ENCODE assay signal across 10 cellular contexts in the genomic region with DNA sequence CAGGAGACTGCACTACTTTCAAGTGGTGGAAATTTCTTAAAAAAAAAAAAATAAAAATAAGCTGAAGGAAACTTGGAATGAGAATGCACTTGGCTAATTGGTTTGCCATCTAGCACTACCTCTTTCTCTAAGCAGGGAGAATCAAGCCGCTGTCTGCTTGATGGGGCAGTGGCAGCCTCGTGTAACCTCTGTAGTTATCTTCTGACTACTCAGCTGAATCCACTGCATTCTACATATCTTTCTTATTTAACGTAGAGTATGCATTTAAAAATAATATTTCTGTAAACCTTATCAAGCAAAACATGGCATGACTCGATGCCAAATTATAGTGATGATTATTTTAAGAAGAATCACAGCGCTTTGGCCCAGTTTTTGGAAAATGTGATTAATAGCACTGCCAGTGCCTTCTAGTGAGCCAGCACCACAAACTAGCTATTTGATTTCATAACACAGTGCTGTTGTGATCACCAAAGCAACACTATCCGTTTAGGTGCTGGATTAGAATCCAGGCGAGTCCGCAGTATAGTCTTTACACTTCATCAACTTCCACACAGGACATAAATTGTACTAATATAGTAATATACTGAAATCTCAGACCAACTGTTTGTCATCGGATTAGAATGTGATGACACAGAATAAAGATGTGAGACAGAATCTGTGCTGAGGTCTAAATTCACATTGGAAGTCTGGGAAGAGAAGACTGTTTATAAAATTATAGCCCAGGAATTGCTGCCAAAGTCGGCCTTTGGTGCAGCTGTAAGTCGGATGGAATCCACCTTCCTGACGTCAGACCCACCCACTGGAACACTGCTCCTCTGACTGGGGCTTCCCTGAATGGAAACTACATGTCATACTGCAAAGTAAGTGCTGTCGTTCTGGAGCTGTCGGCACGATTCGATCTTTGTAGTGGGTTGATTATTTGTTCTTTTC.
DNase-seq lines count a peak whose midpoint lies in the region; TF ChIP-seq lines count a peak whose summit lies in the region.
"Had no signal": no experiment of that assay in that cellular context is flagged by ENCODE, and none has a peak within 500 bp of the region (broad histone marks: within the 10 kb centered on the region; RNA-seq: fewer than 3 reads in every experiment).

No MANE protein-coding gene starts in this region.

- no peak overlapping the region for H3K4me3 Mint-ChIP-seq in T-helper 2 cell treated with Interferon-gamma antibody and Interleukin-4, amounts not matched to agents 5 μg/mL and 100 μg/mL, for 36 hours

- H3K27ac Mint-ChIP-seq in T-helper 2 cell treated with Interferon-gamma antibody and Interleukin-4, amounts not matched to agents 5 μg/mL and 100 μg/mL, for 36 hours, result no peak overlapping the region

- H3K36me3 ChIP-seq in ACC112 (ENCODE audit: insufficient read depth, low read length), result no peaks in the 10 kb centered on the region
- H3K36me3 ChIP-seq: BLaER1 treated with 17β-estradiol and CSF1 and Interleukin-3, amounts not matched to agents 10 nM and 100 nM had no signal

- H3K27me3 Mint-ChIP-seq in T-helper 2 cell treated with Interferon-gamma antibody and Interleukin-4, amounts not matched to agents 5 μg/mL and 100 μg/mL, for 36 hours (ENCODE audit: low read depth), result no peaks in the 10 kb centered on the region

- peak overlapping the region; percentile 100 for H3K27ac ChIP-seq in ACC112 (ENCODE audit: low read depth, low read length)
- H3K27ac ChIP-seq: BLaER1 treated with 17β-estradiol and CSF1 and Interleukin-3, amounts not matched to agents 10 nM and 100 nM had no signal

- H3K27me3 ChIP-seq in ACC112 (ENCODE audit: insufficient read depth, low read length), result no peaks in the 10 kb centered on the region
- H3K27me3 ChIP-seq: BLaER1 treated with 17β-estradiol and CSF1 and Interleukin-3, amounts not matched to agents 10 nM and 100 nM had no signal

- peak overlapping the region; percentile 23 for H2AFZ ChIP-seq in ACC112 (ENCODE audit: low read length, unreplicated experiment)

- no peak for TF ChIP-seq CTCF in epithelial cell of proximal tubule (conservative IDR thresholded peaks at IDR 0.05; ENCODE audit: low read depth, low read length)

- H3K79me2 ChIP-seq in ACC112 (ENCODE audit: control insufficient read depth, insufficient read depth, low read length, unreplicated experiment), result no peaks in the 10 kb centered on the region

- H3K4me3 ChIP-seq in ACC112 (ENCODE audit: low read depth, low read length) (peak overlapping the region; percentile 76), epithelial cell of proximal tubule (ENCODE audit: low read depth, low read length) (no peak overlapping the region)
- H3K4me3 ChIP-seq: BLaER1 treated with 17β-estradiol and CSF1 and Interleukin-3, amounts not matched to agents 10 nM and 100 nM had no signal

- no peaks in the 10 kb centered on the region for H3K36me3 Mint-ChIP-seq in T-helper 2 cell treated with Interferon-gamma antibody and Interleukin-4, amounts not matched to agents 5 μg/mL and 100 μg/mL, for 36 hours (ENCODE audit: low read depth)

- H3K9me3 Mint-ChIP-seq in T-helper 2 cell treated with Interferon-gamma antibody and Interleukin-4, amounts not matched to agents 5 μg/mL and 100 μg/mL, for 36 hours, result no peaks in the 10 kb centered on the region

- peaks cover 41% of the 10 kb centered on the region for H3K4me1 ChIP-seq in ACC112 (ENCODE audit: control insufficient read depth, insufficient read depth, low read length, unreplicated experiment)
- H3K4me1 ChIP-seq: BLaER1 treated with 17β-estradiol and CSF1 and Interleukin-3, amounts not matched to agents 10 nM and 100 nM had no signal

- H3K4me1 Mint-ChIP-seq in T-helper 2 cell treated with Interferon-gamma antibody and Interleukin-4, amounts not matched to agents 5 μg/mL and 100 μg/mL, for 36 hours (ENCODE audit: low read depth), result no peaks in the 10 kb centered on the region

- DNase-seq in NCI-H446 treated with DMSO at 0.1 percent for 48 hours (lab: John Stamatoyannopoulos, UW) (peak; percentile 70), epithelial cell of proximal tubule (ENCODE audit: low read depth) (peak; percentile 86), mucosa of gallbladder (ENCODE audit: low spot score) (peak; percentile 84), T-helper 9 cell (no peak)
- DNase-seq in T-helper 2 cell treated with Interferon-gamma antibody and Interleukin-4, amounts not matched to agents 5 μg/mL and 100 μg/mL, for 36 hours (ENCODE audit: low spot score), result no peak
- no peak for DNase-seq in stimulated activated CD4-positive, alpha-beta T cell treated with anti-CD3 and anti-CD28 coated beads, Interleukin-2, amount 100 ng/mL, for 24 hours
- DNase-seq in activated CD4-positive, alpha-beta T cell treated with anti-CD3 and anti-CD28 coated beads, Interleukin-2, amount 50 U/mL, for 48 hours, result no peak
- DNase-seq: activated CD8-positive, alpha-beta memory T cell treated with anti-CD3 and anti-CD28 coated beads, Interleukin-2, amount 50 U/mL, for 48 hours had no signal

Comparison
In these comparisons a context has a peak if more than half of its experiments do, and no peak if none do; other contexts are left out.
1. DNase-seq: peak in NCI-H446 treated with DMSO at 0.1 percent for 48 hours (single experiment), epithelial cell of proximal tubule (single experiment) and mucosa of gallbladder (single experiment); none in T-helper 2 cell treated with Interferon-gamma antibody and Interleukin-4, amounts not matched to agents 5 μg/mL and 100 μg/mL, for 36 hours (single experiment), stimulated activated CD4-positive, alpha-beta T cell treated with anti-CD3 and anti-CD28 coated beads, Interleukin-2, amount 100 ng/mL, for 24 hours (0 of 2), T-helper 9 cell (single experiment) and activated CD4-positive, alpha-beta T cell treated with anti-CD3 and anti-CD28 coated beads, Interleukin-2, amount 50 U/mL, for 48 hours (0 of 2).